8 cellular contexts compared by ENCODE assay signal in the genomic region with DNA sequence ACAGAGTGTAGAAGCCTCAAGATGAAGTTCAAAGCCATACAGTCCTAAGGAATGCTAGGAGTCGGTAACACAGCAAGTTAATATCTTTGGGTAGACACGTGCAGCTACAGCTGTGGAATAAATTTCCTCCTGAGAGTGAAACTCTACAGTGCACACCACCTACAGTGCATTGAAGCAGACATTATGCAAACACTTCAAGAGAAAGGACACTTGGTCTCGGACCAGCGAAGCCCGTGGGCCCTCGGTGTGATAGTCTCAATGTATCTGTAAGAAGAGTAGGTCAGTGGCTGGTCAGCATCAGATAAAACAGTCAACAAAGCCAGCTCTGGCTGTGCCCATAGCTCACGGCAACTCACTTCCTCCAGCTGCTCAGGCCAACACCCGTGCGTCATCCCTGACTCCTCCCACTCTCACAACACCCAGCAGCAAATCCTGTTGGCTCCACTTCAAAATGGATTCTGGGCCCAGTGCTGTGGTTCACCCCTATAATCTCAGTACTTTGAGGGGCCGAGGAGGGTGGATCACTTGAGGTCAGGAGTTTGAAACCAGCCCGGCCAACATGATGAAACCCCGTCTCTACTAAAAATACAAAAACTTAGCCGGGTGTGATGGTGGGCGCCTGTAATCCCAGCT. TPM values are rescaled to one million over a fixed set of nuclear protein-coding genes. Genes with fewer than 3 reads are reported as not detected.
DNase-seq lines count a peak whose midpoint lies in the region; ATAC-seq, FAIRE-seq and TF ChIP-seq lines count a peak whose summit lies in the region.
"Not testable (repeated sequence)": the region's sequence is repeated elsewhere in the genome, so short reads cannot be mapped to it uniquely, and the experiment has no call there.

No MANE protein-coding gene starts in this region.

- in situ Hi-C loops in GM23248 (cut with MboI): not testable (repeated sequence)

- DNase-seq in GM23248: peak; percentile 21
- not testable (repeated sequence) for DNase-seq in astrocyte (ENCODE audit: low read depth); heart right ventricle; natural killer cell treated with Interleukin-12 subunit alpha and Interleukin-12 subunit beta and Interleukin-15 and Interleukin-18, amount 100 ng/mL, for 72 hours (ENCODE audit: low spot score); uterus

- not testable (repeated sequence) for H3K9me3 Mint-ChIP-seq in astrocyte (ENCODE audit: unreplicated experiment); natural killer cell treated with Interleukin-12 subunit alpha and Interleukin-12 subunit beta and Interleukin-15 and Interleukin-18, amount 100 ng/mL, for 72 hours

- not testable (repeated sequence) for H3K27me3 ChIP-seq in GM23248 (replicated peaks; ENCODE audit: insufficient read depth); SU-DHL-6 (ENCODE audit: low read length); astrocyte (ENCODE audit: insufficient read depth, low read length); heart right ventricle; uterus

- not testable (repeated sequence) for H3K9me2 ChIP-seq in GM23248 (ENCODE audit: insufficient read depth); SU-DHL-6 (replicated peaks; ENCODE audit: insufficient read depth, low read length)

- H3K27ac Mint-ChIP-seq in astrocyte (ENCODE audit: unreplicated experiment); natural killer cell treated with Interleukin-12 subunit alpha and Interleukin-12 subunit beta and Interleukin-15 and Interleukin-18, amount 100 ng/mL, for 72 hours: not testable (repeated sequence)

- not testable (repeated sequence) for H3K4me1 ChIP-seq in GM23248 (ENCODE audit: insufficient read depth); astrocyte (ENCODE audit: insufficient read depth, low read length); uterus
- peaks cover 0 to 22% (median 10%) of the 10 kb centered on the region in 9 donors for H3K4me1 ChIP-seq in heart right ventricle

- H2AFZ ChIP-seq in GM23248 (peak overlapping the region; percentile 92), astrocyte (ENCODE audit: low read depth, low read length) (peak overlapping the region; percentile 41)
- H2AFZ ChIP-seq in SU-DHL-6 (ENCODE audit: low read depth, low read length, severe bottlenecking): not testable (repeated sequence)

- intact Hi-C loops in heart right ventricle (cut with DNase I); uterus (cut with DNase I; ENCODE audit: low total_unique reads): not testable (repeated sequence)

- not testable (repeated sequence) for H3K9ac ChIP-seq in GM23248; SU-DHL-6 (ENCODE audit: low read length); astrocyte (ENCODE audit: low read length)

- not testable (repeated sequence) for H3K4me1 Mint-ChIP-seq in astrocyte (ENCODE audit: low read depth, unreplicated experiment); natural killer cell treated with Interleukin-12 subunit alpha and Interleukin-12 subunit beta and Interleukin-15 and Interleukin-18, amount 100 ng/mL, for 72 hours (ENCODE audit: low read depth in 2 of 2)

- not testable (repeated sequence) for H3K4me3 Mint-ChIP-seq in astrocyte (ENCODE audit: unreplicated experiment); natural killer cell treated with Interleukin-12 subunit alpha and Interleukin-12 subunit beta and Interleukin-15 and Interleukin-18, amount 100 ng/mL, for 72 hours

- H3K36me3 ChIP-seq in GM23248 (ENCODE audit: low read depth); SU-DHL-6 (ENCODE audit: low read length); astrocyte (ENCODE audit: insufficient read depth, low read length); heart right ventricle; uterus: not testable (repeated sequence)

- not testable (repeated sequence) for H3K36me3 Mint-ChIP-seq in astrocyte (ENCODE audit: low read depth, unreplicated experiment); natural killer cell treated with Interleukin-12 subunit alpha and Interleukin-12 subunit beta and Interleukin-15 and Interleukin-18, amount 100 ng/mL, for 72 hours

- H3K27me3 Mint-ChIP-seq in astrocyte (ENCODE audit: low read depth, unreplicated experiment); natural killer cell treated with Interleukin-12 subunit alpha and Interleukin-12 subunit beta and Interleukin-15 and Interleukin-18, amount 100 ng/mL, for 72 hours: not testable (repeated sequence)

- not testable (repeated sequence) for H3K9me3 ChIP-seq in GM23248 (ENCODE audit: low read depth); SU-DHL-6 (ENCODE audit: insufficient read depth, low read length); astrocyte (ENCODE audit: insufficient read depth, low read depth, low read length); heart right ventricle; uterus

- H3K4me2 ChIP-seq in GM23248 (ENCODE audit: unreplicated experiment) (peak overlapping the region; percentile 21), SU-DHL-6 (ENCODE audit: low read depth, low read length, poor library complexity, severe bottlenecking) (peak overlapping the region; percentile 30)
- not testable (repeated sequence) for H3K4me2 ChIP-seq in astrocyte (ENCODE audit: low read length)

- not testable (repeated sequence) for H3K4me3 ChIP-seq in GM23248; SU-DHL-6 (ENCODE audit: insufficient read depth, low read length, poor library complexity, severe bottlenecking); astrocyte (ENCODE audit: insufficient read depth, low read depth, low read length); heart right ventricle; uterus

- WGBS in GM23248 (ENCODE audit: low coverage in 1 of 2, low lambda C conversion rate in 2 of 2, missing lambda C conversion rate in 2 of 2), 2 experiments: 52 to 59% methylated on average over 14 of the region's 14 CpGs
- 53 to 65% methylated on average over 8 to 11 of the region's 14 CpGs for WGBS in heart right ventricle, 2 donors

- peak overlapping the region; percentile 60 for H3K27ac ChIP-seq in GM23248
- H3K27ac ChIP-seq in SU-DHL-6 (ENCODE audit: low read depth, low read length); astrocyte (ENCODE audit: low read depth, low read length): not testable (repeated sequence)
- H3K27ac ChIP-seq in heart right ventricle: peak overlapping the region in 8 of 10 donors; percentile 30 to 79 (median 68)
- H3K27ac ChIP-seq in uterus: peak overlapping the region; percentile 40 to 62

- not testable (repeated sequence) for H4K20me1 ChIP-seq in GM23248 (ENCODE audit: insufficient read depth); SU-DHL-6 (ENCODE audit: low read depth, low read length); astrocyte (ENCODE audit: insufficient read depth, low read length)

- not testable (repeated sequence) for TF ChIP-seq POLR2A in uterus (IDR thresholded peaks at IDR 0.05)

- not testable (repeated sequence) for TF ChIP-seq CTCF in SU-DHL-6 (IDR thresholded peaks at IDR 0.05; ENCODE audit: insufficient read depth, low read length, poor library complexity, severe bottlenecking); astrocyte (IDR thresholded peaks at IDR 0.05; ENCODE audit: insufficient read depth, low read depth, low read length); heart right ventricle (IDR thresholded peaks at IDR 0.05); uterus (IDR thresholded peaks at IDR 0.05)

- H3F3A ChIP-seq in GM23248 (ENCODE audit: insufficient read depth): peaks cover 11% of the 10 kb centered on the region
- not testable (repeated sequence) for H3F3A ChIP-seq in SU-DHL-6 (ENCODE audit: insufficient read depth)

- peak; percentile 47 for ATAC-seq in GM18517 (IDR thresholded peaks at IDR 0.05; ENCODE audit: unreplicated experiment)
- peak; percentile 40 for ATAC-seq in HG03565 (IDR thresholded peaks at IDR 0.05; ENCODE audit: unreplicated experiment)
- ATAC-seq in heart right ventricle: peak; percentile 70 to 93 (median 86)
- peak; percentile 65 to 68 for ATAC-seq in natural killer cell treated with Interleukin-12 subunit alpha and Interleukin-12 subunit beta and Interleukin-15 and Interleukin-18, amount 100 ng/mL, for 72 hours

- not testable (repeated sequence) for H3K79me2 ChIP-seq in GM23248 (ENCODE audit: insufficient read depth); SU-DHL-6 (ENCODE audit: insufficient read depth, low read length); astrocyte (ENCODE audit: insufficient read depth, low read length)

- not testable (repeated sequence) for FAIRE-seq in astrocyte (lab: Jason Lieb, UNC)

RNA-seq across cellular contexts. Expression of gene SERHL2, which starts 16.4 kb away (rescaled TPM):
- 2.8 and 4.8 TPM in 2 replicates for total RNA-seq in GM23248 (2014; rRNA removed; shearing (Covaris generic))
- 5.0 and 5.1 TPM in 2 replicates for polyA plus RNA-seq in GM23248 (2016; fragmentation: Nextera tagmentation; extraction: Ambion mirVana)
- 1.2 and 2.2 TPM in 2 replicates for total RNA-seq in astrocyte
- total RNA-seq in heart right ventricle: 1 to 10 TPM; 1.7 to 6.1 (median 3.5) TPM
- polyA plus RNA-seq in heart right ventricle: 1 to 10 TPM; 1.4 to 4.7 TPM
- not detected for total RNA-seq in natural killer cell treated with Interleukin-12 subunit alpha and Interleukin-12 subunit beta and Interleukin-15 and Interleukin-18, amount 100 ng/mL, for 72 hours
- 1 to 10 TPM; 3.6 to 9.9 (median 6.7) TPM for total RNA-seq in uterus

RNA-seq across cellular contexts. Expression of gene RRP7A, which starts 17.7 kb away (rescaled TPM):
- total RNA-seq in GM23248 (2014; rRNA removed; shearing (Covaris generic)): 23.9 and 31.7 TPM in 2 replicates
- polyA plus RNA-seq in GM23248 (2016; fragmentation: Nextera tagmentation; extraction: Ambion mirVana) (48.2 and 50.8 TPM in 2 replicates), heart right ventricle (10 to 100 TPM; 21.9 to 28.3 TPM)
- total RNA-seq in astrocyte (54.9 TPM in 2 replicates), heart right ventricle (10 to 100 TPM; 20.8 to 35.2 (median 26.1) TPM), uterus (10 to 100 TPM in 3 of 4 donors, 1 to 10 TPM in 1; 9.7 to 38.6 (median 28.6) TPM)
- total RNA-seq in natural killer cell treated with Interleukin-12 subunit alpha and Interleukin-12 subunit beta and Interleukin-15 and Interleukin-18, amount 100 ng/mL, for 72 hours: 100 to 1,000 TPM in 1 of 2 donors, 10 to 100 TPM in 1; 81.8 to 119 TPM
